1 cellular context compared by ENCODE assay signal in the genomic region with DNA sequence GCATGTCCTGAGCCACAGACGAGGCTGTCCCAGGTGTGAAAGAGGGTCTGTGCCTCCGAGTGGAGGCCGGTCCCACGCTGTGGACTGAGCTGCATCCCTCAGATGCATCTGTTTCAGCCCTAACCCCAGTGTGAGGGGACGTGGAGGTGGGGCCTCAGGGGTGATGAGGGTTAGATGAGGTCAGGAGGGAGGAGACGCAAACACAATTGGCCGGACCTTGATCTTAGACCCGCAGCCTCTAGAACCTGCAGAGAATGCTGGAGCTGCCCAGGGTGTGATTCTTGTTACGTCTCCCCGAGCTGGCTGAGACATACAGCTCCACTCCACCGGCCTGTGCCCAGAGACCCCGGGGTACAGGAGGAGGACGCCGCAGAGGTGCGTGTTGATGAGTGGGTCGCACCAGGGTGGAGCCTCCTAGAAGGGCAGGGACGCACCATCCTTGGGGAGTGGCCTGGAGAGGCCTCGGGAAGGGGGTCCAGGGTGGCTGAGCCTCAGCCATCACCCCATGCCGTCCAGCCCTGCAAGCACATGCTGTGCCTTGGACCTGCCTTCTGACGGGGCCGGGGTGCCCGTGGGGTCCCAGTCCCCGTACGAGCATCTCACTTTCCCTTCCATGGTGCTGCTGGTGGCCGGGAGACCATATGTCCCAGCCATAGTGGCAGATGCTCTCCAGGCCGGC.
TF ChIP-seq lines count a peak whose summit lies in the region.

No MANE protein-coding gene starts in this region.

TF ChIP-seq in HepG2, 621 proteins besides CTCF, POLR2A, EP300 and RAD21 (continued from another document):
- TF ChIP-seq HDAC2 (CRISPR knock-in tag; IDR thresholded peaks at IDR 0.05), result peak; percentile 39; the same call in 1 of the 2 replicates
- peak; percentile 21; the same call in 1 of the 2 replicates for TF ChIP-seq ZBTB7A (CRISPR knock-in tag; IDR thresholded peaks at IDR 0.05)
- no peak for TF ChIP-seq MAZ (IDR thresholded peaks at IDR 0.05; ENCODE audit: borderline replicate concordance, low read depth, low read length)
- TF ChIP-seq MAZ (CRISPR knock-in tag; IDR thresholded peaks at IDR 0.05; ENCODE audit: low read depth), result 0 out of 2 replicates have a peak, but pooled peaks have one; percentile 29
- TF ChIP-seq THAP8 (CRISPR knock-in tag; IDR thresholded peaks at IDR 0.05; ENCODE audit: borderline replicate concordance), result no peak
- TF ChIP-seq ZNF629 (CRISPR knock-in tag; conservative IDR thresholded peaks at IDR 0.05), result no peak
- peak; percentile 94 for TF ChIP-seq SP5 (CRISPR knock-in tag; IDR thresholded peaks at IDR 0.05; ENCODE audit: borderline replicate concordance, low read depth)
- TF ChIP-seq, protein P1, sequence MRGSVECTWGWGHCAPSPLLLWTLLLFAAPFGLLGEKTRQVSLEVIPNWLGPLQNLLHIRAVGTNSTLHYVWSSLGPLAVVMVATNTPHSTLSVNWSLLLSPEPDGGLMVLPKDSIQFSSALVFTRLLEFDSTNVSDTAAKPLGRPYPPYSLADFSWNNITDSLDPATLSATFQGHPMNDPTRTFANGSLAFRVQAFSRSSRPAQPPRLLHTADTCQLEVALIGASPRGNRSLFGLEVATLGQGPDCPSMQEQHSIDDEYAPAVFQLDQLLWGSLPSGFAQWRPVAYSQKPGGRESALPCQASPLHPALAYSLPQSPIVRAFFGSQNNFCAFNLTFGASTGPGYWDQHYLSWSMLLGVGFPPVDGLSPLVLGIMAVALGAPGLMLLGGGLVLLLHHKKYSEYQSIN (CRISPR knock-in tag; IDR thresholded peaks at IDR 0.05; ENCODE audit: borderline replicate concordance), result no peak
- TF ChIP-seq, protein P2, sequence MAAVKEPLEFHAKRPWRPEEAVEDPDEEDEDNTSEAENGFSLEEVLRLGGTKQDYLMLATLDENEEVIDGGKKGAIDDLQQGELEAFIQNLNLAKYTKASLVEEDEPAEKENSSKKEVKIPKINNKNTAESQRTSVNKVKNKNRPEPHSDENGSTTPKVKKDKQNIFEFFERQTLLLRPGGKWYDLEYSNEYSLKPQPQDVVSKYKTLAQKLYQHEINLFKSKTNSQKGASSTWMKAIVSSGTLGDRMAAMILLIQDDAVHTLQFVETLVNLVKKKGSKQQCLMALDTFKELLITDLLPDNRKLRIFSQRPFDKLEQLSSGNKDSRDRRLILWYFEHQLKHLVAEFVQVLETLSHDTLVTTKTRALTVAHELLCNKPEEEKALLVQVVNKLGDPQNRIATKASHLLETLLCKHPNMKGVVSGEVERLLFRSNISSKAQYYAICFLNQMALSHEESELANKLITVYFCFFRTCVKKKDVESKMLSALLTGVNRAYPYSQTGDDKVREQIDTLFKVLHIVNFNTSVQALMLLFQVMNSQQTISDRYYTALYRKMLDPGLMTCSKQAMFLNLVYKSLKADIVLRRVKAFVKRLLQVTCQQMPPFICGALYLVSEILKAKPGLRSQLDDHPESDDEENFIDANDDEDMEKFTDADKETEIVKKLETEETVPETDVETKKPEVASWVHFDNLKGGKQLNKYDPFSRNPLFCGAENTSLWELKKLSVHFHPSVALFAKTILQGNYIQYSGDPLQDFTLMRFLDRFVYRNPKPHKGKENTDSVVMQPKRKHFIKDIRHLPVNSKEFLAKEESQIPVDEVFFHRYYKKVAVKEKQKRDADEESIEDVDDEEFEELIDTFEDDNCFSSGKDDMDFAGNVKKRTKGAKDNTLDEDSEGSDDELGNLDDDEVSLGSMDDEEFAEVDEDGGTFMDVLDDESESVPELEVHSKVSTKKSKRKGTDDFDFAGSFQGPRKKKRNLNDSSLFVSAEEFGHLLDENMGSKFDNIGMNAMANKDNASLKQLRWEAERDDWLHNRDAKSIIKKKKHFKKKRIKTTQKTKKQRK (IDR thresholded peaks at IDR 0.05; ENCODE audit: low read length), result no peak
- TF ChIP-seq, protein P3, sequence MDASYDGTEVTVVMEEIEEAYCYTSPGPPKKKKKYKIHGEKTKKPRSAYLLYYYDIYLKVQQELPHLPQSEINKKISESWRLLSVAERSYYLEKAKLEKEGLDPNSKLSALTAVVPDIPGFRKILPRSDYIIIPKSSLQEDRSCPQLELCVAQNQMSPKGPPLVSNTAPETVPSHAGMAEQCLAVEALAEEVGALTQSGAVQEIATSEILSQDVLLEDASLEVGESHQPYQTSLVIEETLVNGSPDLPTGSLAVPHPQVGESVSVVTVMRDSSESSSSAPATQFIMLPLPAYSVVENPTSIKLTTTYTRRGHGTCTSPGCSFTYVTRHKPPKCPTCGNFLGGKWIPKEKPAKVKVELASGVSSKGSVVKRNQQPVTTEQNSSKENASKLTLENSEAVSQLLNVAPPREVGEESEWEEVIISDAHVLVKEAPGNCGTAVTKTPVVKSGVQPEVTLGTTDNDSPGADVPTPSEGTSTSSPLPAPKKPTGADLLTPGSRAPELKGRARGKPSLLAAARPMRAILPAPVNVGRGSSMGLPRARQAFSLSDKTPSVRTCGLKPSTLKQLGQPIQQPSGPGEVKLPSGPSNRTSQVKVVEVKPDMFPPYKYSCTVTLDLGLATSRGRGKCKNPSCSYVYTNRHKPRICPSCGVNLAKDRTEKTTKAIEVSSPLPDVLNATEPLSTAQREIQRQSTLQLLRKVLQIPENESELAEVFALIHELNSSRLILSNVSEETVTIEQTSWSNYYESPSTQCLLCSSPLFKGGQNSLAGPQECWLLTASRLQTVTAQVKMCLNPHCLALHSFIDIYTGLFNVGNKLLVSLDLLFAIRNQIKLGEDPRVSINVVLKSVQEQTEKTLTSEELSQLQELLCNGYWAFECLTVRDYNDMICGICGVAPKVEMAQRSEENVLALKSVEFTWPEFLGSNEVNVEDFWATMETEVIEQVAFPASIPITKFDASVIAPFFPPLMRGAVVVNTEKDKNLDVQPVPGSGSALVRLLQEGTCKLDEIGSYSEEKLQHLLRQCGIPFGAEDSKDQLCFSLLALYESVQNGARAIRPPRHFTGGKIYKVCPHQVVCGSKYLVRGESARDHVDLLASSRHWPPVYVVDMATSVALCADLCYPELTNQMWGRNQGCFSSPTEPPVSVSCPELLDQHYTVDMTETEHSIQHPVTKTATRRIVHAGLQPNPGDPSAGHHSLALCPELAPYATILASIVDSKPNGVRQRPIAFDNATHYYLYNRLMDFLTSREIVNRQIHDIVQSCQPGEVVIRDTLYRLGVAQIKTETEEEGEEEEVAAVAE (CRISPR knock-in tag; IDR thresholded peaks at IDR 0.05; ENCODE audit: borderline replicate concordance), result no peak
- TF ChIP-seq ZNF670 (CRISPR knock-in tag; IDR thresholded peaks at IDR 0.05; ENCODE audit: borderline replicate concordance), result no peak
- no peak for TF ChIP-seq HNRNPL (IDR thresholded peaks at IDR 0.05; ENCODE audit: low read depth, low read length)
- no peak for TF ChIP-seq NCOA5 (CRISPR knock-in tag; IDR thresholded peaks at IDR 0.05)
- TF ChIP-seq NCOR1 (IDR thresholded peaks at IDR 0.05; ENCODE audit: borderline replicate concordance, low read length), result peak; percentile 60
- TF ChIP-seq ZNF800 (CRISPR knock-in tag; IDR thresholded peaks at IDR 0.05), result no peak
- TF ChIP-seq PAF1 (CRISPR knock-in tag; IDR thresholded peaks at IDR 0.05), result no peak
- TF ChIP-seq JUND (CRISPR knock-in tag; IDR thresholded peaks at IDR 0.05), result no peak
- TF ChIP-seq SIX4 (CRISPR knock-in tag; IDR thresholded peaks at IDR 0.05), result no peak
- no peak for TF ChIP-seq SALL2 (CRISPR knock-in tag; IDR thresholded peaks at IDR 0.05)
- TF ChIP-seq, protein P4, sequence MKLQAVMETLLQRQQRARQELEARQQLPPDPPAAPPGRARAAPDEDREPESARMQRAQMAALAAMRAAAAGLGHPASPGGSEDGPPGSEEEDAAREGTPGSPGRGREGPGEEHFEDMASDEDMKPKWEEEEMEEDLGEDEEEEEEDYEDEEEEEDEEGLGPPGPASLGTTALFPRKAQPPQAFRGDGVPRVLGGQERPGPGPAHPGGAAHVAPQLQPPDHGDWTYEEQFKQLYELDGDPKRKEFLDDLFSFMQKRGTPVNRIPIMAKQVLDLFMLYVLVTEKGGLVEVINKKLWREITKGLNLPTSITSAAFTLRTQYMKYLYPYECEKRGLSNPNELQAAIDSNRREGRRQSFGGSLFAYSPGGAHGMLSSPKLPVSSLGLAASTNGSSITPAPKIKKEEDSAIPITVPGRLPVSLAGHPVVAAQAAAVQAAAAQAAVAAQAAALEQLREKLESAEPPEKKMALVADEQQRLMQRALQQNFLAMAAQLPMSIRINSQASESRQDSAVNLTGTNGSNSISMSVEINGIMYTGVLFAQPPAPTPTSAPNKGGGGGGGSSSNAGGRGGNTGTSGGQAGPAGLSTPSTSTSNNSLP (IDR thresholded peaks at IDR 0.05; ENCODE audit: low read depth, low read length), result no peak
- TF ChIP-seq ZSCAN20 (CRISPR knock-in tag; IDR thresholded peaks at IDR 0.05; ENCODE audit: borderline replicate concordance), result no peak
